Comparison of ENCODE assay signal across 1 cellular context in genomic region chr20:64041040-64041780, GRCh38.
TF ChIP-seq lines count a peak whose summit lies in the region.

No MANE protein-coding gene starts in this region.

TF ChIP-seq in HepG2, 621 proteins besides CTCF, POLR2A, EP300 and RAD21 (continued from another document and continues in another):
- peak; percentile 63 for TF ChIP-seq PRDM10 (CRISPR knock-in tag; IDR thresholded peaks at IDR 0.05; ENCODE audit: low read depth)
- TF ChIP-seq ZNF3 (CRISPR knock-in tag; IDR thresholded peaks at IDR 0.05), result no peak; the same call in 1 of the 2 replicates
- TF ChIP-seq CHD4 (IDR thresholded peaks at IDR 0.05; ENCODE audit: borderline replicate concordance, low read length), result no peak
- peak; percentile 72; the same call in 1 of the 2 replicates for TF ChIP-seq ZBTB7A (CRISPR knock-in tag; IDR thresholded peaks at IDR 0.05)
- no peak for TF ChIP-seq ZNF75D (CRISPR knock-in tag; IDR thresholded peaks at IDR 0.05; ENCODE audit: borderline replicate concordance)
- TF ChIP-seq REST (IDR thresholded peaks at IDR 0.05; ENCODE audit: borderline replicate concordance in 1 of 2, low read depth in 1 of 2, low read length in 2 of 2), result no peak
- TF ChIP-seq NFIB (CRISPR knock-in tag; IDR thresholded peaks at IDR 0.05; ENCODE audit: borderline replicate concordance), result no peak
- no peak for TF ChIP-seq CREM (IDR thresholded peaks at IDR 0.05)
- no peak for TF ChIP-seq CREM (CRISPR knock-in tag; IDR thresholded peaks at IDR 0.05)
- peak; percentile 81; the same call in 1 of the 2 replicates for TF ChIP-seq TFAP4 (IDR thresholded peaks at IDR 0.05; ENCODE audit: borderline replicate concordance, low read depth)
- TF ChIP-seq ZNF280B (CRISPR knock-in tag; IDR thresholded peaks at IDR 0.05; ENCODE audit: borderline replicate concordance), result no peak
- 0 out of 2 replicates have a peak, but pooled peaks have one; percentile 58 for TF ChIP-seq ZNF513 (CRISPR knock-in tag; conservative IDR thresholded peaks at IDR 0.05)
- 0 out of 2 replicates have a peak, but pooled peaks have one; percentile 12 for TF ChIP-seq ZNF607 (CRISPR knock-in tag; IDR thresholded peaks at IDR 0.05; ENCODE audit: borderline replicate concordance)
- TF ChIP-seq KIAA2018 (CRISPR knock-in tag; IDR thresholded peaks at IDR 0.05; ENCODE audit: borderline replicate concordance), result no peak
- no peak for TF ChIP-seq HNRNPUL1 (IDR thresholded peaks at IDR 0.05; ENCODE audit: low read depth, low read length)
- TF ChIP-seq ZFY (CRISPR knock-in tag; IDR thresholded peaks at IDR 0.05), result peak; percentile 69
- TF ChIP-seq REL (CRISPR knock-in tag; conservative IDR thresholded peaks at IDR 0.05), result no peak
- no peak for TF ChIP-seq ZNF614 (CRISPR knock-in tag; IDR thresholded peaks at IDR 0.05; ENCODE audit: borderline replicate concordance)
- no peak for TF ChIP-seq ZNF660 (CRISPR knock-in tag; IDR thresholded peaks at IDR 0.05; ENCODE audit: borderline replicate concordance, low read depth)
- no peak for TF ChIP-seq TEAD2 (CRISPR knock-in tag; IDR thresholded peaks at IDR 0.05)
- TF ChIP-seq ELK4 (CRISPR knock-in tag; IDR thresholded peaks at IDR 0.05; ENCODE audit: borderline replicate concordance), result 0 out of 2 replicates have a peak, but pooled peaks have one; percentile 29
- TF ChIP-seq PPARG (CRISPR knock-in tag; conservative IDR thresholded peaks at IDR 0.05), result no peak
- peak; percentile 19; the same call in 1 of the 2 replicates for TF ChIP-seq MEIS2 (CRISPR knock-in tag; IDR thresholded peaks at IDR 0.05)
- no peak for TF ChIP-seq MAZ (IDR thresholded peaks at IDR 0.05; ENCODE audit: borderline replicate concordance, low read depth, low read length)
- peak; percentile 37 for TF ChIP-seq MAZ (CRISPR knock-in tag; IDR thresholded peaks at IDR 0.05; ENCODE audit: low read depth)
- TF ChIP-seq SETDB1 (CRISPR knock-in tag; IDR thresholded peaks at IDR 0.05; ENCODE audit: borderline replicate concordance), result no peak
- TF ChIP-seq IRX3 (CRISPR knock-in tag; IDR thresholded peaks at IDR 0.05; ENCODE audit: borderline replicate concordance, low read depth), result peak; percentile 77; the same call in 1 of the 2 replicates
- no peak for TF ChIP-seq ZFP62 (CRISPR knock-in tag; IDR thresholded peaks at IDR 0.05)
- peak; percentile 73 for TF ChIP-seq MTERF4 (CRISPR knock-in tag; IDR thresholded peaks at IDR 0.05)
- TF ChIP-seq ZUFSP (CRISPR knock-in tag; IDR thresholded peaks at IDR 0.05; ENCODE audit: borderline replicate concordance), result no peak
